ENCODE assay signal across 24 cellular contexts in the genomic region with DNA sequence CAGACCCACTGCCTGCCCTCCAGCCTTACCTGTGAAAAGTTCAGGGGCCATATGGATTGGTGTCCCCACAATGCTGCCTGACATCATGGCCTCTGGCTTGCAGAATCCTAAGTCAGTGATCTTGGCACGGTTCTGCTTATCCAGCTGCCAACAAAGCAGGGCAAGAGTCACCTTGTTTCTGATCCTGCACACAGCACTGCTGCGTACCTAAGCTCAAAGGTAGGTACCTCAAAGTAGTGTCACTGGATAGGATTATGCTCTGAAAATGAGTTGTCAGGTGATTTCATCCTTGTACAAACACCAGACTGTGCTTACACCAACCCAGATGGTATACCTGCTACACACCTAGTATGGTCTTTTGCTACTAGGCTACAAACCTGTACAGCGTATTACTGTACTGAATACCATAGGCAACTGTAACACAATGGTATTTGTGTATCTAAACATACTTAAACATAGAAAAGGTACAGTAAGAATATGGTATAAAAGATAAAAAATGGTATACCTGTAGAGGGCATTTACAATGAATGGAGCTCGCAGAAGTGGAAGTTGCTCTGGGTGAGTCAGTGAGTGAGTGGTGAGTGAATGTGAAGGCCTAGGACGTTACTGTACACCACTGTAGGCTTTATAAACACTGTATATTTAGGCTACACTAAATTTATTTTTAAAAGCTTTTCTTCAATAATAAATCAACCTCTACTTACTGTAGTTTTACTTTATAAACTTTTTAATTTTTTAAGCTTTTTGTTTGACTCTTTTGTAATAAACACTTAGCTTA.
"Had no signal": no experiment of that assay in that cellular context is flagged by ENCODE, and none has a peak within 500 bp of the region (broad histone marks: within the 10 kb centered on the region; RNA-seq: fewer than 3 reads in every experiment).

No MANE protein-coding gene starts in this region.

- ATAC-seq: activated T-helper 17 cell treated with anti-CD3 and anti-CD28 coated beads, Interleukin-2, amount 50 U/mL, for 72 hours; left colon; lower lobe of right lung; naive thymus-derived CD8-positive, alpha-beta T cell; right cardiac atrium; stimulated activated naive CD8-positive, alpha-beta T cell treated with anti-CD3 and anti-CD28 coated beads, Interleukin-15, Interleukin-2, amounts not matched to agents 100 U/mL and 50 U/mL, for 24 hours had no signal

- DNase-seq: activated CD4-positive, alpha-beta memory T cell treated with anti-CD3 and anti-CD28 coated beads for 36 hours; activated CD4-positive, alpha-beta T cell treated with anti-CD3 and anti-CD28 coated beads, Interleukin-2, amount 10 ng/mL, durations not matched to agents 24 days and 14 days; activated CD4-positive, CD25-positive, alpha-beta regulatory T cell treated with anti-CD3 and anti-CD28 coated beads, Interleukin-2, amount 50 U/mL, for 72 hours; activated CD8-positive, alpha-beta memory T cell treated with anti-CD3 and anti-CD28 coated beads, Interleukin-2, amount 50 U/mL, for 4 hours; activated T-cell treated with anti-CD3 and anti-CD28 coated beads, Interleukin-2, amount 50 U/mL, for 24 hours; anterior cingulate cortex; colonic mucosa; dorsolateral prefrontal cortex; effector memory CD4-positive, alpha-beta T cell; esophagus squamous epithelium; foreskin melanocyte; left colon; lower lobe of right lung; mesenchymal stem cell; naive thymus-derived CD8-positive, alpha-beta T cell; right cardiac atrium; spleen; stimulated activated CD4-positive, alpha-beta T cell treated with anti-CD3 and anti-CD28 coated beads, Interleukin-2, amount 100 ng/mL, for 48 hours; stimulated activated naive CD8-positive, alpha-beta T cell treated with anti-CD3 and anti-CD28 coated beads, Interleukin-15, Interleukin-2, amounts not matched to agents 100 U/mL and 50 U/mL, for 24 hours; T-helper 1 cell; testis; transverse colon; uterus had no signal

- H3K9me3 ChIP-seq: colonic mucosa, lower lobe of right lung, testis, uterus had no signal

- H3K4me3 ChIP-seq: colonic mucosa, dorsolateral prefrontal cortex, esophagus squamous epithelium, lower lobe of right lung, spleen, testis, transverse colon, uterus had no signal

- H3K27me3 ChIP-seq: colonic mucosa, dorsolateral prefrontal cortex, esophagus squamous epithelium, spleen, testis, transverse colon, uterus had no signal

- H3K27ac ChIP-seq: colonic mucosa, dorsolateral prefrontal cortex, esophagus squamous epithelium, lower lobe of right lung, spleen, testis, transverse colon, uterus had no signal

- H3K4me1 ChIP-seq: colonic mucosa, esophagus squamous epithelium, lower lobe of right lung, spleen, testis, transverse colon, uterus had no signal

- H3K36me3 ChIP-seq: colonic mucosa, uterus had no signal
